8 cellular contexts compared by ENCODE assay signal in the genomic region with DNA sequence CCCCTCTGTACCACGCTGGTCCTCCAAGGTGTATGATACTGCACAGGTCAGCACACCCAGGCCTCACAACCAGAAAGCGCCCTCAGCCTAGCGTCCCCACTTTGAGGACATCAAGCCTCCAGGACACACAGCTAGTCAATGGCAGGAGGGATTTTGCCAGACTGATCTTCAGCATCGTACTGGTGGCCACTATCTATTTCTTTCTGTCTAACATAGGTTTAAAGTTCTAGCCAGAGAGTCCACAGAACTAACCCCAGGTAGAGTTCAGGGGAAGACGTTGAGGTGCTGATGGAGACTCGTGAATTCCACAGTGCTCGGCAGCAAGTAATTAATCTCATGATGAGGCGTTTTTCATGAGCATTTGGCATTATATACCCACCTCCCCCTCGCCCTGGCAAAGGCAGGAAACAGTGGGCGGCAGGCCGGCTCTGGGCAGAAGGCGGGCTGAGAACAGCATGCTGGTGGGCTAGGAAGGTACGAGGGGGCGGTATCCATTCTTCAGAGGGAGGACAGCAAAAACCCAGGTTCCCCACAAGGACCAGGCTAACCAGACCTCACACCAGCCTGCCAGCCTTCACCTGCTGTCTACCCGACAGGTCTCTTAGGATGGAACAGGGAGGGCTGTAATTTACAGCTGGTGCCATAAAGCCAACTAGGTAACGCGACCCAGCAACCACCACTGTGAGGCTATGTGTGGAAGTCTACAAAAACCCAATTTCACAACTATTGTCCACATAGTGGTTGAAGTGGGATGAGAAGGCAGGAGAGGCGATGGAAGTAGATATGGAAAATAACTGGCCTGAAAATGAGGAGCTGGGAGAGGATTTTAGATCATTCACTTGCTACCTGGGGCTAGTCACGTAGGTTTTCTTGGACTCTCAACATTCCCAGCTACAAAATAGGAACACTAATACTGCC. TPM values are rescaled to one million over a fixed set of nuclear protein-coding genes. Genes with fewer than 3 reads are reported as not detected.
A peak's percentile ranks its signal among the peaks of the same experiment; 100 is the strongest.
DNase-seq lines count a peak whose midpoint lies in the region; ATAC-seq and TF ChIP-seq lines count a peak whose summit lies in the region.

No MANE protein-coding gene starts in this region.

- intact Hi-C loops in MCF 10A (cut with micrococcal nuclease) = no loop called here
- intact Hi-C loops in naive thymus-derived CD4-positive, alpha-beta T cell (cut with micrococcal nuclease) = loop anchor here (1.0 to 5.0 kb wide), 2 partner anchors 10 to 83 kb away; no protein-coding TSS in a partner anchor
- intact Hi-C loops in vagina (cut with DNase I) = loop anchor here (5.0 kb wide), 1 partner anchor 37 kb away; no protein-coding TSS in a partner anchor

- peaks cover 36% of the 10 kb centered on the region for H3K4me1 ChIP-seq in NT2/D1 (ENCODE audit: insufficient read depth, insufficient read length)
- H3K4me1 ChIP-seq in naive thymus-derived CD4-positive, alpha-beta T cell (ENCODE audit: control insufficient read depth in 2 of 2, insufficient read depth in 2 of 2, low read length in 2 of 2) = peaks cover 98 to 99% of the 10 kb centered on the region in 2 donors
- H3K4me1 ChIP-seq in vagina = peaks cover 100% of the 10 kb centered on the region

- no TSS peak for BruUV-seq in MCF 10A (replicated peaks; lab: Mats Ljungman, UMichigan)

- H3K27me3 ChIP-seq in NT2/D1 (ENCODE audit: insufficient read depth, insufficient read length) = no peaks in the 10 kb centered on the region
- H3K27me3 ChIP-seq in naive thymus-derived CD4-positive, alpha-beta T cell (ENCODE audit: control insufficient read depth in 2 of 2, insufficient read depth in 2 of 2, low read length in 2 of 2) = no peaks in the 10 kb centered on the region
- no peaks in the 10 kb centered on the region for H3K27me3 ChIP-seq in vagina

- peak overlapping the region; percentile 60 for H3K4me3 Mint-ChIP-seq in MCF 10A (ENCODE audit: unreplicated experiment)
- H3K4me3 Mint-ChIP-seq in naive thymus-derived CD4-positive, alpha-beta T cell = peak overlapping the region; percentile 71 to 93 (median 87)

- no peak for ATAC-seq in naive thymus-derived CD4-positive, alpha-beta T cell
- no peak for ATAC-seq in GM18873 (IDR thresholded peaks at IDR 0.05; ENCODE audit: low FRiP score, unreplicated experiment)

- TF ChIP-seq CTCF in AG04449 (IDR thresholded peaks at IDR 0.05; ENCODE audit: insufficient read depth, low read length, missing control alignments) (no peak), MCF 10A (IDR thresholded peaks at IDR 0.05; ENCODE audit: unreplicated experiment) (no peak), vagina (IDR thresholded peaks at IDR 0.05) (no peak)

- CTCF ChIA-PET in AG04449 (lab: Yijun Ruan, JAX) = interaction anchor here (1.2 to 4.7 kb wide), 2 partner anchors 68 to 101 kb away, joined by 3 to 34 read pairs; no protein-coding TSS in a partner anchor
- CTCF ChIA-PET in MCF 10A (lab: Yijun Ruan, JAX) = interaction anchor here (0.5 to 2.3 kb wide), 7 partner anchors 12 to 117 kb away, joined by 3 to 9 read pairs (median 3); no protein-coding TSS in a partner anchor
- CTCF ChIA-PET in naive thymus-derived CD4-positive, alpha-beta T cell (lab: Charles Lee) = interaction anchor here (1.0 to 1.5 kb wide), 2 partner anchors 10 to 30 kb away, joined by 3 to 6 read pairs; no protein-coding TSS in a partner anchor

- peaks cover 43% of the 10 kb centered on the region for H3K36me3 ChIP-seq in NT2/D1 (ENCODE audit: insufficient read depth, insufficient read length, low read length)
- H3K36me3 ChIP-seq in naive thymus-derived CD4-positive, alpha-beta T cell (ENCODE audit: control insufficient read depth in 2 of 3, insufficient read depth in 3 of 3, low read length in 3 of 3) = peaks cover 0 to 12% (median 9%) of the 10 kb centered on the region in 3 experiments
- no peaks in the 10 kb centered on the region for H3K36me3 ChIP-seq in vagina

- no peaks in the 10 kb centered on the region for H3K9me3 Mint-ChIP-seq in MCF 10A (ENCODE audit: unreplicated experiment)
- H3K9me3 Mint-ChIP-seq in naive thymus-derived CD4-positive, alpha-beta T cell = no peaks in the 10 kb centered on the region

- peak overlapping the region; percentile 79 for H3K27ac Mint-ChIP-seq in MCF 10A (ENCODE audit: low read depth, unreplicated experiment)
- peak overlapping the region; percentile 83 to 99 (median 97) for H3K27ac Mint-ChIP-seq in naive thymus-derived CD4-positive, alpha-beta T cell

- peak overlapping the region; percentile 93 for H3K27ac ChIP-seq in naive thymus-derived CD4-positive, alpha-beta T cell (ENCODE audit: low read depth, low read length)
- H3K27ac ChIP-seq in vagina = peak overlapping the region; percentile 93

- peak overlapping the region; percentile 52 for H3K9ac ChIP-seq in NT2/D1 (ENCODE audit: insufficient read length, low read depth)

- H3K4me3 ChIP-seq in AG04449 (ENCODE audit: low read depth, low read length) (peak overlapping the region; percentile 15), NT2/D1 (ENCODE audit: insufficient read length, low read depth) (no peak overlapping the region), vagina (peak overlapping the region in 1 of 2 donors; percentile 27)
- H3K4me3 ChIP-seq in naive thymus-derived CD4-positive, alpha-beta T cell (ENCODE audit: low read length) = peak overlapping the region; percentile 43

- H3K9me3 ChIP-seq in NT2/D1 (ENCODE audit: insufficient read depth, low read length) = no peaks in the 10 kb centered on the region
- no peaks in the 10 kb centered on the region for H3K9me3 ChIP-seq in naive thymus-derived CD4-positive, alpha-beta T cell (ENCODE audit: control insufficient read depth in 2 of 3, low read length in 3 of 3)
- no peaks in the 10 kb centered on the region for H3K9me3 ChIP-seq in vagina

- no peaks in the 10 kb centered on the region for H3K27me3 Mint-ChIP-seq in MCF 10A (ENCODE audit: insufficient read depth, unreplicated experiment)
- H3K27me3 Mint-ChIP-seq in naive thymus-derived CD4-positive, alpha-beta T cell = no peaks in the 10 kb centered on the region

- POLR2A ChIA-PET in AG04449 (lab: Yijun Ruan, JAX) = interaction anchor here (0.6 to 1.0 kb wide), 2 partner anchors 9 to 19 kb away, joined by 4 read pairs; partner anchors contain the start of gene MYH9
- POLR2A ChIA-PET in MCF 10A (lab: Yijun Ruan, JAX) = interaction anchor here (0.7 to 8.8 kb wide), 11 partner anchors 8 to 112 kb away, joined by 3 to 88 read pairs (median 9); partner anchors contain the start of genes MYH9 and TXN2
- POLR2A ChIA-PET in naive thymus-derived CD4-positive, alpha-beta T cell (lab: Charles Lee) = interaction anchor here (2.0 to 47.8 kb wide), 3 partner anchors 2 to 41 kb away, joined by 10 to 1512 read pairs (median 1512); partner anchors contain the start of gene MYH9

- DNase-seq in AG04449 (ENCODE audit: low read depth, low spot score) (no peak), NT2/D1 (ENCODE audit: low read depth, low spot score) (no peak), MCF 10A (ENCODE audit: unreplicated experiment) (no peak), vagina (ENCODE audit: extremely low spot score in 2 of 2) (no peak), AG20443 (ENCODE audit: low spot score) (no peak), NCI-H1930 (lab: John Stamatoyannopoulos, UW) (no peak)
- DNase-seq in naive thymus-derived CD4-positive, alpha-beta T cell = peak in 2 of 9 donors; percentile 7 to 52

- H3K4me1 Mint-ChIP-seq in MCF 10A (ENCODE audit: insufficient read depth, unreplicated experiment) = peaks cover 68% of the 10 kb centered on the region
- peaks cover 82 to 100% (median 94%) of the 10 kb centered on the region in 7 donors for H3K4me1 Mint-ChIP-seq in naive thymus-derived CD4-positive, alpha-beta T cell

- peaks cover 29% of the 10 kb centered on the region for H3K36me3 Mint-ChIP-seq in MCF 10A (ENCODE audit: insufficient read depth, unreplicated experiment)
- H3K36me3 Mint-ChIP-seq in naive thymus-derived CD4-positive, alpha-beta T cell = peaks cover 0 to 36% (median 20%) of the 10 kb centered on the region in 5 donors

- TF ChIP-seq POLR2A in vagina (IDR thresholded peaks at IDR 0.05) = no peak

RNA-seq across cellular contexts. Expression of gene MYH9, which starts 18.5 kb away (rescaled TPM):
- total RNA-seq in MCF 10A (2022) (643 and 653 TPM in 2 replicates), vagina (333 TPM)
- total RNA-seq in naive thymus-derived CD4-positive, alpha-beta T cell = 100 to 1,000 TPM; 650 to 900 (median 803) TPM
- polyA plus RNA-seq in naive thymus-derived CD4-positive, alpha-beta T cell = 100 to 1,000 TPM in 1 of 2 donors, 10 to 100 TPM in 1; 95.5 to 501 TPM
